Comparison of ENCODE assay signal across 26 cellular contexts in genomic region chr3:123338620-123339061, GRCh38.
A peak's percentile ranks its signal among the peaks of the same experiment; 100 is the strongest.
DNase-seq lines count a peak whose midpoint lies in the region; ATAC-seq, FAIRE-seq and TF ChIP-seq lines count a peak whose summit lies in the region.
"Had no signal": no experiment of that assay in that cellular context is flagged by ENCODE, and none has a peak within 500 bp of the region (broad histone marks: within the 10 kb centered on the region; RNA-seq: fewer than 3 reads in every experiment).

No MANE protein-coding gene starts in this region.

- H3K4me3 Mint-ChIP-seq in CD14-positive monocyte = no peak overlapping the region
- no peak overlapping the region for H3K4me3 Mint-ChIP-seq in activated naive CD8-positive, alpha-beta T cell treated with anti-CD3 and anti-CD28 coated beads for 36 hours
- H3K4me3 Mint-ChIP-seq: activated CD4-positive, alpha-beta memory T cell treated with anti-CD3 and anti-CD28 coated beads, Interleukin-2, amount 10 ng/mL, durations not matched to agents 7 days and 5 days; neural progenitor cell had no signal

- intact Hi-C loops in CD14-positive monocyte (cut with micrococcal nuclease) = no loop called here
- intact Hi-C loops in heart left ventricle (cut with DNase I) = loop anchor here in 1 of 10 donors (5.0 kb wide), 1 partner anchor 109 kb away; the partner anchor contains the start of gene ADCY5
- intact Hi-C loops in HepG2 (cut with micrococcal nuclease; ENCODE audit: unreplicated experiment) = no loop called here
- intact Hi-C loops in esophagus squamous epithelium (cut with DNase I) = no loop called here

- H3K4me3 ChIP-seq in RWPE2 (ENCODE audit: severe bottlenecking) (no peak overlapping the region), heart left ventricle (no peak overlapping the region), HepG2 (replicated peaks in 1 of 3; ENCODE audit: insufficient read depth in 1 of 3, low read depth in 2 of 3, low read length in 3 of 3) (no peak overlapping the region), esophagus squamous epithelium (no peak overlapping the region)
- H3K4me3 ChIP-seq: adrenal gland, body of pancreas, dorsolateral prefrontal cortex, GM12878, hepatocyte, left lung, neural progenitor cell had no signal

- DNase-seq in CD14-positive monocyte (ENCODE audit: low spot score) = peak; percentile 11
- DNase-seq in RWPE2 (ENCODE audit: low spot score) = peak; percentile 24
- peak; percentile 44 to 84 (median 69) for DNase-seq in heart left ventricle
- DNase-seq in HepG2 (ENCODE audit: low spot score) = no peak
- DNase-seq in esophagus squamous epithelium (lab: John Stamatoyannopoulos, UW) = no peak
- DNase-seq in anterior cingulate cortex (lab: John Stamatoyannopoulos, UW) = no peak
- DNase-seq in epidermal melanocyte (ENCODE audit: insufficient read length, low spot score) = no peak
- DNase-seq in activated naive CD8-positive, alpha-beta T cell treated with anti-CD3 and anti-CD28 coated beads for 36 hours = no peak
- DNase-seq: activated CD4-positive, alpha-beta memory T cell treated with anti-CD3 and anti-CD28 coated beads, Interleukin-2, amount 10 ng/mL, durations not matched to agents 7 days and 5 days; activated CD8-positive, alpha-beta memory T cell treated with anti-CD3 and anti-CD28 coated beads, Interleukin-2, amount 50 U/mL, for 4 hours; activated naive CD4-positive, alpha-beta T cell; cerebellar nuclear complex; NCI-H2081 treated with DMSO at 0.1 percent for 48 hours; SIG-M5; stimulated activated CD4-positive, alpha-beta T cell treated with anti-CD3 and anti-CD28 coated beads, Interleukin-4, amount 100 ng/mL, for 24 hours had no signal

- peaks cover 2 to 8% (median 5%) of the 10 kb centered on the region in 3 donors for H3K27me3 Mint-ChIP-seq in CD14-positive monocyte (ENCODE audit: low read depth in 3 of 3)
- H3K27me3 Mint-ChIP-seq in activated naive CD8-positive, alpha-beta T cell treated with anti-CD3 and anti-CD28 coated beads for 36 hours = no peaks in the 10 kb centered on the region

- H3K27me3 ChIP-seq in RWPE2 (ENCODE audit: insufficient read depth, poor library complexity, severe bottlenecking) = no peaks in the 10 kb centered on the region
- H3K27me3 ChIP-seq in heart left ventricle = no peaks in the 10 kb centered on the region
- H3K27me3 ChIP-seq in HepG2 (ENCODE audit: control insufficient read depth in 1 of 2, insufficient read depth in 2 of 2, low read length in 2 of 2) = peaks cover 0 to 3% of the 10 kb centered on the region in 2 experiments; a peak in 2 of 5 replicates
- H3K27me3 ChIP-seq in esophagus squamous epithelium = no peaks in the 10 kb centered on the region
- H3K27me3 ChIP-seq: adrenal gland, body of pancreas, dorsolateral prefrontal cortex, hepatocyte, left lung, neural progenitor cell had no signal

- TF ChIP-seq EP300 in HepG2 (IDR thresholded peaks at IDR 0.05; ENCODE audit: low read depth in 2 of 2, low read length in 2 of 2) = no peak
- TF ChIP-seq EP300 in HepG2 (CRISPR knock-in tag; IDR thresholded peaks at IDR 0.05; ENCODE audit: borderline replicate concordance) = no peak

- H3K27ac Mint-ChIP-seq in CD14-positive monocyte = no peak overlapping the region
- H3K27ac Mint-ChIP-seq in activated naive CD8-positive, alpha-beta T cell treated with anti-CD3 and anti-CD28 coated beads for 36 hours = no peak overlapping the region
- H3K27ac Mint-ChIP-seq: activated CD4-positive, alpha-beta memory T cell treated with anti-CD3 and anti-CD28 coated beads, Interleukin-2, amount 10 ng/mL, durations not matched to agents 7 days and 5 days; neural progenitor cell had no signal

- no peaks in the 10 kb centered on the region for H3K9me3 Mint-ChIP-seq in CD14-positive monocyte
- H3K9me3 Mint-ChIP-seq in activated naive CD8-positive, alpha-beta T cell treated with anti-CD3 and anti-CD28 coated beads for 36 hours = no peaks in the 10 kb centered on the region
- H3K9me3 Mint-ChIP-seq: activated CD4-positive, alpha-beta memory T cell treated with anti-CD3 and anti-CD28 coated beads, Interleukin-2, amount 10 ng/mL, durations not matched to agents 7 days and 5 days had no signal

- FAIRE-seq in HepG2 (lab: Jason Lieb, UNC) = no peak
- FAIRE-seq: endometrium, frontal cortex, GM12878, H54 had no signal

- TF ChIP-seq RAD21 in HepG2 (CRISPR knock-in tag; IDR thresholded peaks at IDR 0.05) = no peak

- no peaks in the 10 kb centered on the region for H3K9me3 ChIP-seq in RWPE2 (ENCODE audit: severe bottlenecking)
- no peaks in the 10 kb centered on the region for H3K9me3 ChIP-seq in heart left ventricle
- H3K9me3 ChIP-seq in HepG2 (ENCODE audit: low read length) = no peaks in the 10 kb centered on the region
- H3K9me3 ChIP-seq in esophagus squamous epithelium = no peaks in the 10 kb centered on the region
- H3K9me3 ChIP-seq: adrenal gland, body of pancreas, left lung had no signal

- no peak overlapping the region for H3K9ac ChIP-seq in HepG2 (ENCODE audit: insufficient read depth, low read depth, low read length)
- H3K9ac ChIP-seq: neural progenitor cell had no signal

- H3K36me3 ChIP-seq in RWPE2 (ENCODE audit: low read depth) (no peaks in the 10 kb centered on the region), heart left ventricle (peaks cover 0 to 5% (median 0%) of the 10 kb centered on the region in 9 donors), HepG2 (replicated peaks in 1 of 2; ENCODE audit: control insufficient read depth in 1 of 2, insufficient read depth in 2 of 2, low read length in 2 of 2) (no peaks in the 10 kb centered on the region), esophagus squamous epithelium (no peaks in the 10 kb centered on the region)
- H3K36me3 ChIP-seq: adrenal gland, left lung, neural progenitor cell had no signal

- no peak for ATAC-seq in RWPE2 (ENCODE audit: low read depth)
- peak; percentile 65 to 77 (median 69) for ATAC-seq in heart left ventricle
- no peak for ATAC-seq in HepG2
- ATAC-seq: GM12878, left lung, Panc1 had no signal

- H2AFZ ChIP-seq in HepG2 (ENCODE audit: low read length) = no peak overlapping the region
- H2AFZ ChIP-seq: hepatocyte, neural progenitor cell had no signal

- H3K4me1 Mint-ChIP-seq in CD14-positive monocyte = no peaks in the 10 kb centered on the region
- peaks cover 5% of the 10 kb centered on the region for H3K4me1 Mint-ChIP-seq in activated naive CD8-positive, alpha-beta T cell treated with anti-CD3 and anti-CD28 coated beads for 36 hours

- WGBS in heart left ventricle, 4 donors = 21 to 40% (median 29%) methylated on average over 5 of the region's 5 CpGs
- 9% methylated on average over 4 of the region's 5 CpGs for WGBS in HepG2 (ENCODE audit: low lambda C conversion rate)
- WGBS in esophagus squamous epithelium, 2 donors = 39 to 66% methylated on average over 4 to 5 of the region's 5 CpGs

- POLR2A ChIA-PET in HepG2 (lab: Yijun Ruan, JAX) = no interaction called here

- in situ Hi-C loops in HepG2 (cut with HindIII; ENCODE audit: extremely low pct_ligation_motif_present, low pct_unique_long_range_greater_than_20kb) = no loop called here

- H3K27ac ChIP-seq in RWPE2 (ENCODE audit: poor library complexity, severe bottlenecking) = no peak overlapping the region
- peak overlapping the region; percentile 42 to 94 (median 70) for H3K27ac ChIP-seq in heart left ventricle
- H3K27ac ChIP-seq in HepG2 (ENCODE audit: extremely low read length, insufficient read depth, low read length) = no peak overlapping the region
- H3K27ac ChIP-seq in esophagus squamous epithelium = no peak overlapping the region
- H3K27ac ChIP-seq: adrenal gland, hepatocyte, left lung, neural progenitor cell had no signal

- CTCF ChIA-PET in HepG2 (lab: Yijun Ruan, JAX; ENCODE audit: low intra/inter-chr PET ratio, low total read pairs) = no interaction called here

- TF ChIP-seq CTCF in CD14-positive monocyte (IDR thresholded peaks at IDR 0.05) (no peak), RWPE2 (IDR thresholded peaks at IDR 0.05; ENCODE audit: poor library complexity, severe bottlenecking) (no peak), heart left ventricle (IDR thresholded peaks at IDR 0.05) (no peak), HepG2 (CRISPR knock-in tag; IDR thresholded peaks at IDR 0.05) (no peak), esophagus squamous epithelium (IDR thresholded peaks at IDR 0.05) (no peak)

- no peaks in the 10 kb centered on the region for H3K36me3 Mint-ChIP-seq in CD14-positive monocyte
- H3K36me3 Mint-ChIP-seq in activated naive CD8-positive, alpha-beta T cell treated with anti-CD3 and anti-CD28 coated beads for 36 hours = no peaks in the 10 kb centered on the region
- H3K36me3 Mint-ChIP-seq: neural progenitor cell had no signal

- H3K79me2 ChIP-seq in HepG2 (ENCODE audit: insufficient read depth, low read length) = no peaks in the 10 kb centered on the region
- H3K79me2 ChIP-seq: hepatocyte had no signal

- no TSS peak for BruUV-seq in HepG2 (replicated peaks; lab: Mats Ljungman, UMichigan)

- H3K4me1 ChIP-seq in RWPE2 (ENCODE audit: insufficient read depth, poor library complexity, severe bottlenecking) (no peaks in the 10 kb centered on the region), heart left ventricle (peaks cover 0 to 92% (median 53%) of the 10 kb centered on the region in 12 donors), HepG2 (ENCODE audit: insufficient read depth, low read length) (no peaks in the 10 kb centered on the region), esophagus squamous epithelium (peaks cover 0 to 28% (median 0%) of the 10 kb centered on the region in 3 donors)
- H3K4me1 ChIP-seq: left lung, neural progenitor cell had no signal

- TF ChIP-seq POLR2A in heart left ventricle (IDR thresholded peaks at IDR 0.05) (peak in 1 of 2 donors; percentile 23), HepG2 (IDR thresholded peaks at IDR 0.05; ENCODE audit: insufficient read depth in 1 of 2, low read depth in 2 of 2, low read length in 2 of 2) (no peak), esophagus squamous epithelium (IDR thresholded peaks at IDR 0.05) (no peak)

- H3K4me2 ChIP-seq in HepG2 (ENCODE audit: low read depth, low read length) = no peak overlapping the region
- H3K4me2 ChIP-seq: hepatocyte, neural progenitor cell had no signal

- H4K20me1 ChIP-seq in HepG2 (ENCODE audit: insufficient read depth, low read length) = no peaks in the 10 kb centered on the region

TF ChIP-seq in HepG2, 621 proteins besides CTCF, POLR2A, EP300 and RAD21 (continues in another document):
- TF ChIP-seq TRIM22 (IDR thresholded peaks at IDR 0.05) = no peak
- no peak for TF ChIP-seq FOXA1 (IDR thresholded peaks at IDR 0.05)
- no peak for TF ChIP-seq FOXA1 (CRISPR knock-in tag; IDR thresholded peaks at IDR 0.05)

Comparison
In these comparisons a context has a peak if more than half of its experiments do, and no peak if none do; other contexts are left out.
1. DNase-seq: peak in CD14-positive monocyte (single experiment), RWPE2 (single experiment) and heart left ventricle (5 of 5); none in HepG2 (single experiment), esophagus squamous epithelium (single experiment), anterior cingulate cortex (0 of 58), epidermal melanocyte (single experiment) and activated naive CD8-positive, alpha-beta T cell treated with anti-CD3 and anti-CD28 coated beads for 36 hours (single experiment).
2. ATAC-seq: peak in heart left ventricle (4 of 4); none in RWPE2 (single experiment) and HepG2 (single experiment).
3. H3K27ac ChIP-seq: peak in heart left ventricle (12 of 12); none in RWPE2 (single experiment), HepG2 (single experiment) and esophagus squamous epithelium (0 of 4).